1 cellular context compared by ENCODE assay signal in the genomic region with DNA sequence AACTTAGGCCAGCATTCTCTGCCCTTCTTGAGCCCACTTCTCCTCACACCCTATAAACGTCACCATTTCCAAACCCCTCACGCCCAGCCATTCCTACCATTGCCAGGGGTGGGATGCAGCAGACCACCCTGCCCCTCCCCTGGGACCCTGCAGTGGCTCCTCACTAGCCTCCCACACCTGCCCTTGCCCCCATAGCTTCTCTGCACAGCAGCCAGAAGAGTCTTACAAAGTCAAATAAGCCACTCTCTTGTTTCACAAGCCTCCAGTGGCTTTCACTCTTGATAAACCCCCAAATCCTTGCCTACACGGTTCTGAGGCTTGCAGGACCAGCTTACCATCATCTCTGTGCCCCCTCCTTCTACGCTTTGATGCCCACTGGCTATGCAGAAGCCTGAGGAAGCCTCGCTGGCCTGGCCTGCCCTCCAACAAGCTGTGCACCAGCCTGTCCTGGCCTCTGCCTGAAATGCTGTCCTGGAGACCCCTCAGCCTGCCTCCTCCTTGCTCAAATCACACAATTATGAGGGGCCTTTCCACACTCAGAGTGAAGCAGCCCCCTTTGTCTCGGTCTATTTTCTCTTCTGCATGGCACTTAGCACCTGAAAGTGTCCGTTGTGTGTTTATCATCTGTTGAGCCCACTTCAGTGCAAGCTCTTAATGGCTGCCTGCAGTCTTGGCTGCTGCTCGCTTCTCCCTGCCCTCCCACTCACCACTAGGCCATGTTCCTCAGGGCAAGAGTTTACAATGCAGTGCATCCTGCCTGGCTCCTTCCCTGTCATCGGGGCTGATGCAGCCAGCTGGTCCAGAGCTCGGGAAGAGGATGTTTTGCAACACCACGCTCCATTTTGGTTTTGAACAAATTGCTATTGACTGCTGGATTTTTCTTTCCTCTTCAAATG.
A peak's percentile ranks its signal among the peaks of the same experiment; 100 is the strongest.
TF ChIP-seq lines count a peak whose summit lies in the region.

No MANE protein-coding gene starts in this region.

TF ChIP-seq in HepG2, 621 proteins besides CTCF, POLR2A, EP300 and RAD21 (continues in another document):
- TF ChIP-seq HNF4A (CRISPR knock-in tag; IDR thresholded peaks at IDR 0.05) = peak; percentile 4; the same call in 1 of the 2 replicates
- TF ChIP-seq FOXA3 (CRISPR knock-in tag; IDR thresholded peaks at IDR 0.05) = no peak
- peak; percentile 52; the same call in 1 of the 2 replicates for TF ChIP-seq ZNF564 (CRISPR knock-in tag; IDR thresholded peaks at IDR 0.05)
- TF ChIP-seq CHCHD3 (CRISPR knock-in tag; IDR thresholded peaks at IDR 0.05) = no peak
- TF ChIP-seq, protein P1, sequence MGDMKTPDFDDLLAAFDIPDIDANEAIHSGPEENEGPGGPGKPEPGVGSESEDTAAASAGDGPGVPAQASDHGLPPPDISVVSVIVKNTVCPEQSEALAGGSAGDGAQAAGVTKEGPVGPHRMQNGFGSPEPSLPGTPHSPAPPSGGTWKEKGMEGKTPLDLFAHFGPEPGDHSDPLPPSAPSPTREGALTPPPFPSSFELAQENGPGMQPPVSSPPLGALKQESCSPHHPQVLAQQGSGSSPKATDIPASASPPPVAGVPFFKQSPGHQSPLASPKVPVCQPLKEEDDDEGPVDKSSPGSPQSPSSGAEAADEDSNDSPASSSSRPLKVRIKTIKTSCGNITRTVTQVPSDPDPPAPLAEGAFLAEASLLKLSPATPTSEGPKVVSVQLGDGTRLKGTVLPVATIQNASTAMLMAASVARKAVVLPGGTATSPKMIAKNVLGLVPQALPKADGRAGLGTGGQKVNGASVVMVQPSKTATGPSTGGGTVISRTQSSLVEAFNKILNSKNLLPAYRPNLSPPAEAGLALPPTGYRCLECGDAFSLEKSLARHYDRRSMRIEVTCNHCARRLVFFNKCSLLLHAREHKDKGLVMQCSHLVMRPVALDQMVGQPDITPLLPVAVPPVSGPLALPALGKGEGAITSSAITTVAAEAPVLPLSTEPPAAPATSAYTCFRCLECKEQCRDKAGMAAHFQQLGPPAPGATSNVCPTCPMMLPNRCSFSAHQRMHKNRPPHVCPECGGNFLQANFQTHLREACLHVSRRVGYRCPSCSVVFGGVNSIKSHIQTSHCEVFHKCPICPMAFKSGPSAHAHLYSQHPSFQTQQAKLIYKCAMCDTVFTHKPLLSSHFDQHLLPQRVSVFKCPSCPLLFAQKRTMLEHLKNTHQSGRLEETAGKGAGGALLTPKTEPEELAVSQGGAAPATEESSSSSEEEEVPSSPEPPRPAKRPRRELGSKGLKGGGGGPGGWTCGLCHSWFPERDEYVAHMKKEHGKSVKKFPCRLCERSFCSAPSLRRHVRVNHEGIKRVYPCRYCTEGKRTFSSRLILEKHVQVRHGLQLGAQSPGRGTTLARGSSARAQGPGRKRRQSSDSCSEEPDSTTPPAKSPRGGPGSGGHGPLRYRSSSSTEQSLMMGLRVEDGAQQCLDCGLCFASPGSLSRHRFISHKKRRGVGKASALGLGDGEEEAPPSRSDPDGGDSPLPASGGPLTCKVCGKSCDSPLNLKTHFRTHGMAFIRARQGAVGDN (CRISPR knock-in tag; IDR thresholded peaks at IDR 0.05) = peak; percentile 51
- TF ChIP-seq ZNF891 (CRISPR knock-in tag; IDR thresholded peaks at IDR 0.05) = 0 out of 2 replicates have a peak, but pooled peaks have one; percentile 43
- TF ChIP-seq NRL (CRISPR knock-in tag; IDR thresholded peaks at IDR 0.05; ENCODE audit: borderline replicate concordance) = 0 out of 2 replicates have a peak, but pooled peaks have one; percentile 48
- TF ChIP-seq, protein P2, sequence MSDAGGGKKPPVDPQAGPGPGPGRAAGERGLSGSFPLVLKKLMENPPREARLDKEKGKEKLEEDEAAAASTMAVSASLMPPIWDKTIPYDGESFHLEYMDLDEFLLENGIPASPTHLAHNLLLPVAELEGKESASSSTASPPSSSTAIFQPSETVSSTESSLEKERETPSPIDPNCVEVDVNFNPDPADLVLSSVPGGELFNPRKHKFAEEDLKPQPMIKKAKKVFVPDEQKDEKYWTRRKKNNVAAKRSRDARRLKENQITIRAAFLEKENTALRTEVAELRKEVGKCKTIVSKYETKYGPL (CRISPR knock-in tag; IDR thresholded peaks at IDR 0.05) = no peak
- TF ChIP-seq, protein P3, sequence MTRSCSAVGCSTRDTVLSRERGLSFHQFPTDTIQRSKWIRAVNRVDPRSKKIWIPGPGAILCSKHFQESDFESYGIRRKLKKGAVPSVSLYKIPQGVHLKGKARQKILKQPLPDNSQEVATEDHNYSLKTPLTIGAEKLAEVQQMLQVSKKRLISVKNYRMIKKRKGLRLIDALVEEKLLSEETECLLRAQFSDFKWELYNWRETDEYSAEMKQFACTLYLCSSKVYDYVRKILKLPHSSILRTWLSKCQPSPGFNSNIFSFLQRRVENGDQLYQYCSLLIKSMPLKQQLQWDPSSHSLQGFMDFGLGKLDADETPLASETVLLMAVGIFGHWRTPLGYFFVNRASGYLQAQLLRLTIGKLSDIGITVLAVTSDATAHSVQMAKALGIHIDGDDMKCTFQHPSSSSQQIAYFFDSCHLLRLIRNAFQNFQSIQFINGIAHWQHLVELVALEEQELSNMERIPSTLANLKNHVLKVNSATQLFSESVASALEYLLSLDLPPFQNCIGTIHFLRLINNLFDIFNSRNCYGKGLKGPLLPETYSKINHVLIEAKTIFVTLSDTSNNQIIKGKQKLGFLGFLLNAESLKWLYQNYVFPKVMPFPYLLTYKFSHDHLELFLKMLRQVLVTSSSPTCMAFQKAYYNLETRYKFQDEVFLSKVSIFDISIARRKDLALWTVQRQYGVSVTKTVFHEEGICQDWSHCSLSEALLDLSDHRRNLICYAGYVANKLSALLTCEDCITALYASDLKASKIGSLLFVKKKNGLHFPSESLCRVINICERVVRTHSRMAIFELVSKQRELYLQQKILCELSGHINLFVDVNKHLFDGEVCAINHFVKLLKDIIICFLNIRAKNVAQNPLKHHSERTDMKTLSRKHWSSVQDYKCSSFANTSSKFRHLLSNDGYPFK (CRISPR knock-in tag; IDR thresholded peaks at IDR 0.05; ENCODE audit: borderline replicate concordance) = 0 out of 2 replicates have a peak, but pooled peaks have one; percentile 25
- TF ChIP-seq CEBPB (IDR thresholded peaks at IDR 0.05; ENCODE audit: borderline replicate concordance, low read depth, low read length) = peak; percentile 22; the same call in 1 of the 2 replicates
- TF ChIP-seq RFXAP (CRISPR knock-in tag; IDR thresholded peaks at IDR 0.05; ENCODE audit: borderline replicate concordance) = 0 out of 2 replicates have a peak, but pooled peaks have one; percentile 35
- 0 out of 2 replicates have a peak, but pooled peaks have one; percentile 21 for TF ChIP-seq RFX5 (IDR thresholded peaks at IDR 0.05; ENCODE audit: low read depth, low read length)
- TF ChIP-seq U2AF1 (optimal IDR thresholded peaks at IDR 0.05; ENCODE audit: low read depth, low read length) = no peak
- 0 out of 2 replicates have a peak, but pooled peaks have one; percentile 43 for TF ChIP-seq ZIK1 (CRISPR knock-in tag; IDR thresholded peaks at IDR 0.05; ENCODE audit: borderline replicate concordance, low read depth)
- TF ChIP-seq MED1 (CRISPR knock-in tag; IDR thresholded peaks at IDR 0.05) = peak; percentile 37; the same call in 1 of the 2 replicates
- TF ChIP-seq, protein P4, sequence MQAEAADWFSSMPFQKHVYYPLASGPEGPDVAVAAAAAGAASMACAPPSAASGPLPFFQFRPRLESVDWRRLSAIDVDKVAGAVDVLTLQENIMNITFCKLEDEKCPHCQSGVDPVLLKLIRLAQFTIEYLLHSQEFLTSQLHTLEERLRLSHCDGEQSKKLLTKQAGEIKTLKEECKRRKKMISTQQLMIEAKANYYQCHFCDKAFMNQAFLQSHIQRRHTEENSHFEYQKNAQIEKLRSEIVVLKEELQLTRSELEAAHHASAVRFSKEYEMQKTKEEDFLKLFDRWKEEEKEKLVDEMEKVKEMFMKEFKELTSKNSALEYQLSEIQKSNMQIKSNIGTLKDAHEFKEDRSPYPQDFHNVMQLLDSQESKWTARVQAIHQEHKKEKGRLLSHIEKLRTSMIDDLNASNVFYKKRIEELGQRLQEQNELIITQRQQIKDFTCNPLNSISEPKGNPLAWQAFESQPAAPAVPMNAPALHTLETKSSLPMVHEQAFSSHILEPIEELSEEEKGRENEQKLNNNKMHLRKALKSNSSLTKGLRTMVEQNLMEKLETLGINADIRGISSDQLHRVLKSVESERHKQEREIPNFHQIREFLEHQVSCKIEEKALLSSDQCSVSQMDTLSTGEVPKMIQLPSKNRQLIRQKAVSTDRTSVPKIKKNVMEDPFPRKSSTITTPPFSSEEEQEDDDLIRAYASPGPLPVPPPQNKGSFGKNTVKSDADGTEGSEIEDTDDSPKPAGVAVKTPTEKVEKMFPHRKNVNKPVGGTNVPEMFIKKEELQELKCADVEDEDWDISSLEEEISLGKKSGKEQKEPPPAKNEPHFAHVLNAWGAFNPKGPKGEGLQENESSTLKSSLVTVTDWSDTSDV (CRISPR knock-in tag; IDR thresholded peaks at IDR 0.05) = 0 out of 2 replicates have a peak, but pooled peaks have one; percentile 57
- TF ChIP-seq ZBTB1 (CRISPR knock-in tag; IDR thresholded peaks at IDR 0.05; ENCODE audit: borderline replicate concordance) = no peak
- TF ChIP-seq, protein P5, sequence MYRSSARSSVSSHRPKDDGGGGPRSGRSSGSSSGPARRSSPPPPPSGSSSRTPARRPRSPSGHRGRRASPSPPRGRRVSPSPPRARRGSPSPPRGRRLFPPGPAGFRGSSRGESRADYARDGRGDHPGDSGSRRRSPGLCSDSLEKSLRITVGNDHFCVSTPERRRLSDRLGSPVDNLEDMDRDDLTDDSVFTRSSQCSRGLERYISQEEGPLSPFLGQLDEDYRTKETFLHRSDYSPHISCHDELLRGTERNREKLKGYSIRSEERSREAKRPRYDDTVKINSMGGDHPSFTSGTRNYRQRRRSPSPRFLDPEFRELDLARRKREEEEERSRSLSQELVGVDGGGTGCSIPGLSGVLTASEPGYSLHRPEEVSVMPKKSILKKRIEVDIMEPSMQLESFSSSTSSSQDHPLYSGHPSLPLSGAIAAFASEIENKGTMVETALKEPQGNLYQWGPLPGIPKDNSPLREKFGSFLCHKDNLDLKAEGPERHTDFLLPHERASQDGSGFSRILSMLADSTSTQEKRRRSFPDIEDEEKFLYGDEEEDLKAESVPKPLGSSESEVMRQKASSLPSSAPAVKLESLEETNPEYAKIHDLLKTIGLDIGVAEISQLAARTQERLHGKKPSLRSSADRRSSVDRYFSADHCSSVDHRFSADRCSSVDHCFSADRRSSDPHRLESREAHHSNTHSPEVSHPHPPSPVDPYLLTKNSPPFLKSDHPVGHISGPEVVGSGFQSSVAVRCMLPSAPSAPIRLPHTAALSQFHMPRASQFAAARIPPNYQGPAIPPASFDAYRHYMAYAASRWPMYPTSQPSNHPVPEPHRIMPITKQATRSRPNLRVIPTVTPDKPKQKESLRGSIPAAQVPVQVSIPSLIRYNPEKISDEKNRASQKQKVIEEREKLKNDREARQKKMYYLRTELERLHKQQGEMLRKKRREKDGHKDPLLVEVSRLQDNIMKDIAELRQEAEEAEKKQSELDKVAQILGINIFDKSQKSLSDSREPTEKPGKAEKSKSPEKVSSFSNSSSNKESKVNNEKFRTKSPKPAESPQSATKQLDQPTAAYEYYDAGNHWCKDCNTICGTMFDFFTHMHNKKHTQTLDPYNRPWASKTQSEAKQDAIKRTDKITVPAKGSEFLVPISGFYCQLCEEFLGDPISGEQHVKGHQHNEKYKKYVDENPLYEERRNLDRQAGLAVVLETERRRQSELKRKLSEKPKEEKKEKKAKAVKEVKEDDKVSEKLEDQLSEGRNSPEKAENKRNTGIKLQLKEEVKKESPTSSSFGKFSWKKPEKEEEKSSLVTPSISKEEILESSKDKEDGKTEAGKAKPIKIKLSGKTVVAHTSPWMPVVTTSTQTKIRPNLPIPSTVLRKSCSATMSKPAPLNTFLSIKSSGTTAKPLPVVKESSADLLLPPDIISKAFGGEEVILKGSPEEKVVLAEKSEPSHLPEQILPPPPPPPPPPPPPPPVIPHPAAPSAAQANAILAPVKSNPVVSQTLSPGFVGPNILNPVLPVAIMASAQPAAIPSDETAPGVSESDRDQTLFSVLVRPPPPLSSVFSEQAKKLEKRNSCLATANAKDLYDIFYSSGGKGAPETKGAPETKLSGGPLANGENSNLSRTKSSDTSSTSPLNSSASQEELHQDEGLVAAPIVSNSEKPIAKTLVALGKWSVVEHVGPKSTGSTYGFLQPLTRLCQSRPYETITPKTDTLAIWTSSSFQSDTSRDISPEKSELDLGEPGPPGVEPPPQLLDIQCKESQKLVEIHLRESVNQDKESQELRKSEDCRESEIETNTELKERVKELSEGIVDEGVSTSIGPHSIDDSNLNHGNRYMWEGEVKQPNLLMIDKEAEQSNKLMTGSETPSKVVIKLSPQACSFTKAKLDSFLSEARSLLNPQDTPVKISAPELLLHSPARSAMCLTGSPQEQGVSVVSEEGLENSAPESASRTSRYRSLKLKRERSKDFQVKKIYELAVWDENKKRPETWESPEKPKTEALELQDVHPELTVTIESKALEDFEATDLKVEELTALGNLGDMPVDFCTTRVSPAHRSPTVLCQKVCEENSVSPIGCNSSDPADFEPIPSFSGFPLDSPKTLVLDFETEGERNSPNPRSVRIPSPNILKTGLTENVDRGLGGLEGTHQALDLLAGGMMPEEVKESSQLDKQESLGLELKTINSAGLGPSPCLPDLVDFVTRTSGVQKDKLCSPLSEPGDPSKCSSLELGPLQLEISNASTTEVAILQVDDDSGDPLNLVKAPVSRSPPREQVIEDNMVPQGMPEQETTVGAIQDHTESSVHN (CRISPR knock-in tag; IDR thresholded peaks at IDR 0.05) = no peak
- no peak for TF ChIP-seq SIN3A (IDR thresholded peaks at IDR 0.05; ENCODE audit: borderline replicate concordance, low read depth, low read length)
- TF ChIP-seq SP4 (CRISPR knock-in tag; IDR thresholded peaks at IDR 0.05) = 0 out of 2 replicates have a peak, but pooled peaks have one; percentile 21
- TF ChIP-seq ZFY (CRISPR knock-in tag; IDR thresholded peaks at IDR 0.05) = peak; percentile 36; the same call in 1 of the 2 replicates
- 0 out of 2 replicates have a peak, but pooled peaks have one; percentile 26 for TF ChIP-seq FLYWCH1 (CRISPR knock-in tag; IDR thresholded peaks at IDR 0.05)
- TF ChIP-seq, protein P6, sequence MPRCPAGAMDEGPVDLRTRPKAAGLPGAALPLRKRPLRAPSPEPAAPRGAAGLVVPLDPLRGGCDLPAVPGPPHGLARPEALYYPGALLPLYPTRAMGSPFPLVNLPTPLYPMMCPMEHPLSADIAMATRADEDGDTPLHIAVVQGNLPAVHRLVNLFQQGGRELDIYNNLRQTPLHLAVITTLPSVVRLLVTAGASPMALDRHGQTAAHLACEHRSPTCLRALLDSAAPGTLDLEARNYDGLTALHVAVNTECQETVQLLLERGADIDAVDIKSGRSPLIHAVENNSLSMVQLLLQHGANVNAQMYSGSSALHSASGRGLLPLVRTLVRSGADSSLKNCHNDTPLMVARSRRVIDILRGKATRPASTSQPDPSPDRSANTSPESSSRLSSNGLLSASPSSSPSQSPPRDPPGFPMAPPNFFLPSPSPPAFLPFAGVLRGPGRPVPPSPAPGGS (CRISPR knock-in tag; IDR thresholded peaks at IDR 0.05) = 0 out of 2 replicates have a peak, but pooled peaks have one; percentile 33
- 0 out of 2 replicates have a peak, but pooled peaks have one; percentile 12 for TF ChIP-seq ZNF644 (CRISPR knock-in tag; IDR thresholded peaks at IDR 0.05; ENCODE audit: low read depth)
- TF ChIP-seq JUND (CRISPR knock-in tag; IDR thresholded peaks at IDR 0.05) = no peak
- TF ChIP-seq HNF4G (IDR thresholded peaks at IDR 0.05; ENCODE audit: borderline replicate concordance, low read depth, low read length) = no peak
- no peak for TF ChIP-seq HNF4G (CRISPR knock-in tag; IDR thresholded peaks at IDR 0.05; ENCODE audit: borderline replicate concordance, low read depth)
